1 cellular context compared by ENCODE assay signal in genomic region chrX:53071604-53072417, GRCh38.
TF ChIP-seq lines count a peak whose summit lies in the region.

No MANE protein-coding gene starts in this region.

TF ChIP-seq in SK-N-SH treated with all-trans-retinoic acid at 6 μM for 48 hours, 23 proteins besides CTCF, POLR2A, EP300 and RAD21 (continued from another document):
- TF ChIP-seq POU6F1 (CRISPR knock-in tag; IDR thresholded peaks at IDR 0.05; ENCODE audit: borderline replicate concordance, low read depth), result no peak
- no peak for TF ChIP-seq RARB (CRISPR knock-in tag; IDR thresholded peaks at IDR 0.05)
- TF ChIP-seq CSDC2 (CRISPR knock-in tag; IDR thresholded peaks at IDR 0.05), result no peak
- TF ChIP-seq CSRNP3 (CRISPR knock-in tag; IDR thresholded peaks at IDR 0.05), result no peak
- TF ChIP-seq OSR1 (CRISPR knock-in tag; IDR thresholded peaks at IDR 0.05), result no peak
- no peak for TF ChIP-seq ZFP3 (CRISPR knock-in tag; IDR thresholded peaks at IDR 0.05)
- TF ChIP-seq ISL1 (CRISPR knock-in tag; IDR thresholded peaks at IDR 0.05), result no peak
